8 cellular contexts compared by ENCODE assay signal in the genomic region with DNA sequence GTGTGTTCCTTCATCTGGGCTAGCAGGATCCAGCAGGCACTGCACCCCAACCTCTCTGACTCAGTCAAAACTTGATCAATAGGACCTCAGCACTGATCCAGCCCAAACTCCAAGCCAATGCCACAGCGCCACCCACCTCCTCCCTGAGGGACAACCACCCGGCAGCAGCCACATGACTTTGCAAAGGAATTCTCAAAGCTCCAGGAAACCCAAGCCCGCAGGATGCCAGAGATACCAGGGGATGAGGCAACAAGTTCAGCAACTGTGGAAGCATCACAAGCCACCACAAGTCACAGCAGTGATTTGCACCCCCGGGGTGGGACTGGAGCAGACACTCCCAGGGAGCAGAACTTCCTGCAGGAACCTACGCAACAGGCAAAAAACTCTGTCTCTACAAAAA. TPM values are rescaled to one million over a fixed set of nuclear protein-coding genes. Genes with fewer than 3 reads are reported as not detected.
DNase-seq lines count a peak whose midpoint lies in the region; ATAC-seq and TF ChIP-seq lines count a peak whose summit lies in the region.

No MANE protein-coding gene starts in this region.

- H3K4me3 Mint-ChIP-seq in progenitor cell of endocrine pancreas (ENCODE audit: low read depth): no peak overlapping the region
- no peak overlapping the region for H3K4me3 Mint-ChIP-seq in activated CD4-positive, alpha-beta T cell treated with anti-CD3 and anti-CD28 coated beads for 36 hours

- H3K27ac Mint-ChIP-seq in progenitor cell of endocrine pancreas: no peak overlapping the region
- H3K27ac Mint-ChIP-seq in activated CD4-positive, alpha-beta T cell treated with anti-CD3 and anti-CD28 coated beads for 36 hours: no peak overlapping the region

- CTCF ChIA-PET in activated CD4-positive, alpha-beta T cell treated with anti-CD3 and anti-CD28 coated beads for 36 hours (lab: Charles Lee): interaction anchor here (1.3 kb wide), 1 partner anchor 15 kb away, joined by 6 read pairs; no protein-coding TSS in a partner anchor

- peak; percentile 21 for TF ChIP-seq CTCF in progenitor cell of endocrine pancreas (IDR thresholded peaks at IDR 0.05; ENCODE audit: unreplicated experiment)

- intact Hi-C loops in activated CD4-positive, alpha-beta T cell treated with anti-CD3 and anti-CD28 coated beads for 36 hours (cut with DNase I, micrococcal nuclease): no loop called here

- POLR2A ChIA-PET in activated CD4-positive, alpha-beta T cell treated with anti-CD3 and anti-CD28 coated beads for 36 hours (lab: Charles Lee): interaction anchor here (0.6 kb wide), 1 partner anchor 57 kb away, joined by 4 read pairs; no protein-coding TSS in a partner anchor

- no peaks in the 10 kb centered on the region for H3K9me3 Mint-ChIP-seq in progenitor cell of endocrine pancreas (ENCODE audit: low read depth)
- no peaks in the 10 kb centered on the region for H3K9me3 Mint-ChIP-seq in activated CD4-positive, alpha-beta T cell treated with anti-CD3 and anti-CD28 coated beads for 36 hours (ENCODE audit: low read depth)

- peaks cover 62% of the 10 kb centered on the region for H3K4me1 Mint-ChIP-seq in progenitor cell of endocrine pancreas (ENCODE audit: low read depth)
- peaks cover 81% of the 10 kb centered on the region for H3K4me1 Mint-ChIP-seq in activated CD4-positive, alpha-beta T cell treated with anti-CD3 and anti-CD28 coated beads for 36 hours

- ATAC-seq in SK-N-SH treated with all-trans-retinoic acid at 6 μM for 48 hours: peak; percentile 50
- ATAC-seq in activated CD4-positive, alpha-beta T cell treated with anti-CD3 and anti-CD28 coated beads for 36 hours: no peak

- DNase-seq in ELF-1 (ENCODE audit: low read depth, low spot score) (peak; percentile 93), fibroblast of the conjunctiva (ENCODE audit: low read depth) (peak; percentile 30), progenitor cell of endocrine pancreas (ENCODE audit: low spot score, unreplicated experiment) (no peak), midbrain (lab: John Stamatoyannopoulos, UW) (no peak), GM19240 (ENCODE audit: insufficient read length, low spot score) (no peak)
- no peak for DNase-seq in activated naive CD4-positive, alpha-beta T cell (lab: John Stamatoyannopoulos, UW)
- no peak for DNase-seq in activated CD4-positive, alpha-beta T cell treated with anti-CD3 and anti-CD28 coated beads for 36 hours

- no peaks in the 10 kb centered on the region for H3K36me3 Mint-ChIP-seq in progenitor cell of endocrine pancreas (ENCODE audit: insufficient read depth)
- no peaks in the 10 kb centered on the region for H3K36me3 Mint-ChIP-seq in activated CD4-positive, alpha-beta T cell treated with anti-CD3 and anti-CD28 coated beads for 36 hours (ENCODE audit: low read depth)

- H3K27me3 Mint-ChIP-seq in progenitor cell of endocrine pancreas: no peaks in the 10 kb centered on the region
- no peaks in the 10 kb centered on the region for H3K27me3 Mint-ChIP-seq in activated CD4-positive, alpha-beta T cell treated with anti-CD3 and anti-CD28 coated beads for 36 hours

TF ChIP-seq in SK-N-SH treated with all-trans-retinoic acid at 6 μM for 48 hours, 23 proteins besides CTCF, POLR2A, EP300 and RAD21:
- no peak for TF ChIP-seq RARB (CRISPR knock-in tag; IDR thresholded peaks at IDR 0.05)
- TF ChIP-seq, protein P1, sequence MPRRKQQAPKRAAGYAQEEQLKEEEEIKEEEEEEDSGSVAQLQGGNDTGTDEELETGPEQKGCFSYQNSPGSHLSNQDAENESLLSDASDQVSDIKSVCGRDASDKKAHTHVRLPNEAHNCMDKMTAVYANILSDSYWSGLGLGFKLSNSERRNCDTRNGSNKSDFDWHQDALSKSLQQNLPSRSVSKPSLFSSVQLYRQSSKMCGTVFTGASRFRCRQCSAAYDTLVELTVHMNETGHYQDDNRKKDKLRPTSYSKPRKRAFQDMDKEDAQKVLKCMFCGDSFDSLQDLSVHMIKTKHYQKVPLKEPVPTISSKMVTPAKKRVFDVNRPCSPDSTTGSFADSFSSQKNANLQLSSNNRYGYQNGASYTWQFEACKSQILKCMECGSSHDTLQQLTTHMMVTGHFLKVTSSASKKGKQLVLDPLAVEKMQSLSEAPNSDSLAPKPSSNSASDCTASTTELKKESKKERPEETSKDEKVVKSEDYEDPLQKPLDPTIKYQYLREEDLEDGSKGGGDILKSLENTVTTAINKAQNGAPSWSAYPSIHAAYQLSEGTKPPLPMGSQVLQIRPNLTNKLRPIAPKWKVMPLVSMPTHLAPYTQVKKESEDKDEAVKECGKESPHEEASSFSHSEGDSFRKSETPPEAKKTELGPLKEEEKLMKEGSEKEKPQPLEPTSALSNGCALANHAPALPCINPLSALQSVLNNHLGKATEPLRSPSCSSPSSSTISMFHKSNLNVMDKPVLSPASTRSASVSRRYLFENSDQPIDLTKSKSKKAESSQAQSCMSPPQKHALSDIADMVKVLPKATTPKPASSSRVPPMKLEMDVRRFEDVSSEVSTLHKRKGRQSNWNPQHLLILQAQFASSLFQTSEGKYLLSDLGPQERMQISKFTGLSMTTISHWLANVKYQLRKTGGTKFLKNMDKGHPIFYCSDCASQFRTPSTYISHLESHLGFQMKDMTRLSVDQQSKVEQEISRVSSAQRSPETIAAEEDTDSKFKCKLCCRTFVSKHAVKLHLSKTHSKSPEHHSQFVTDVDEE (CRISPR knock-in tag; IDR thresholded peaks at IDR 0.05): no peak
- no peak for TF ChIP-seq ZNF565 (CRISPR knock-in tag; conservative IDR thresholded peaks at IDR 0.05; ENCODE audit: low read depth)
- TF ChIP-seq, protein P2, sequence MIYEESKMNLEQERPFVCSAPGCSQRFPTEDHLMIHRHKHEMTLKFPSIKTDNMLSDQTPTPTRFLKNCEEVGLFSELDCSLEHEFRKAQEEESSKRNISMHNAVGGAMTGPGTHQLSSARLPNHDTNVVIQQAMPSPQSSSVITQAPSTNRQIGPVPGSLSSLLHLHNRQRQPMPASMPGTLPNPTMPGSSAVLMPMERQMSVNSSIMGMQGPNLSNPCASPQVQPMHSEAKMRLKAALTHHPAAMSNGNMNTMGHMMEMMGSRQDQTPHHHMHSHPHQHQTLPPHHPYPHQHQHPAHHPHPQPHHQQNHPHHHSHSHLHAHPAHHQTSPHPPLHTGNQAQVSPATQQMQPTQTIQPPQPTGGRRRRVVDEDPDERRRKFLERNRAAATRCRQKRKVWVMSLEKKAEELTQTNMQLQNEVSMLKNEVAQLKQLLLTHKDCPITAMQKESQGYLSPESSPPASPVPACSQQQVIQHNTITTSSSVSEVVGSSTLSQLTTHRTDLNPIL (CRISPR knock-in tag; IDR thresholded peaks at IDR 0.05; ENCODE audit: low read depth): no peak
- no peak for TF ChIP-seq ZFP30 (CRISPR knock-in tag; IDR thresholded peaks at IDR 0.05)
- no peak for TF ChIP-seq TCF4 (CRISPR knock-in tag; IDR thresholded peaks at IDR 0.05; ENCODE audit: borderline replicate concordance)
- TF ChIP-seq, protein P3, sequence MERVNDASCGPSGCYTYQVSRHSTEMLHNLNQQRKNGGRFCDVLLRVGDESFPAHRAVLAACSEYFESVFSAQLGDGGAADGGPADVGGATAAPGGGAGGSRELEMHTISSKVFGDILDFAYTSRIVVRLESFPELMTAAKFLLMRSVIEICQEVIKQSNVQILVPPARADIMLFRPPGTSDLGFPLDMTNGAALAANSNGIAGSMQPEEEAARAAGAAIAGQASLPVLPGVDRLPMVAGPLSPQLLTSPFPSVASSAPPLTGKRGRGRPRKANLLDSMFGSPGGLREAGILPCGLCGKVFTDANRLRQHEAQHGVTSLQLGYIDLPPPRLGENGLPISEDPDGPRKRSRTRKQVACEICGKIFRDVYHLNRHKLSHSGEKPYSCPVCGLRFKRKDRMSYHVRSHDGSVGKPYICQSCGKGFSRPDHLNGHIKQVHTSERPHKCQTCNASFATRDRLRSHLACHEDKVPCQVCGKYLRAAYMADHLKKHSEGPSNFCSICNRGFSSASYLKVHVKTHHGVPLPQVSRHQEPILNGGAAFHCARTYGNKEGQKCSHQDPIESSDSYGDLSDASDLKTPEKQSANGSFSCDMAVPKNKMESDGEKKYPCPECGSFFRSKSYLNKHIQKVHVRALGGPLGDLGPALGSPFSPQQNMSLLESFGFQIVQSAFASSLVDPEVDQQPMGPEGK (CRISPR knock-in tag; IDR thresholded peaks at IDR 0.05; ENCODE audit: borderline replicate concordance): no peak
- TF ChIP-seq ZFP3 (CRISPR knock-in tag; IDR thresholded peaks at IDR 0.05): no peak
- TF ChIP-seq OSR1 (CRISPR knock-in tag; IDR thresholded peaks at IDR 0.05): no peak
- TF ChIP-seq ZC3H10 (CRISPR knock-in tag; IDR thresholded peaks at IDR 0.05): no peak
- TF ChIP-seq ESRRG (CRISPR knock-in tag; IDR thresholded peaks at IDR 0.05): no peak
- TF ChIP-seq ZNF70 (CRISPR knock-in tag; IDR thresholded peaks at IDR 0.05): no peak
- no peak for TF ChIP-seq CSDC2 (CRISPR knock-in tag; IDR thresholded peaks at IDR 0.05)
- TF ChIP-seq ARNTL (CRISPR knock-in tag; IDR thresholded peaks at IDR 0.05; ENCODE audit: borderline replicate concordance, low read depth): no peak
- no peak for TF ChIP-seq GLIS3 (CRISPR knock-in tag; IDR thresholded peaks at IDR 0.05)
- TF ChIP-seq BACH2 (CRISPR knock-in tag; IDR thresholded peaks at IDR 0.05; ENCODE audit: borderline replicate concordance): no peak
- TF ChIP-seq SNAI2 (CRISPR knock-in tag; IDR thresholded peaks at IDR 0.05): no peak

RNA-seq across cellular contexts. Expression of a gene that starts 37.3 kb away (rescaled TPM):
- 92.6 and 105 TPM in 2 replicates for total RNA-seq in progenitor cell of endocrine pancreas
- total RNA-seq in activated CD4-positive, alpha-beta T cell treated with anti-CD3 and anti-CD28 coated beads for 36 hours: 100 to 1,000 TPM in 1 of 2 experiments, 10 to 100 TPM in 1; 92.8 to 146 TPM

Comparison
In these comparisons a context has a peak if more than half of its experiments do, and no peak if none do; other contexts are left out.
1. DNase-seq: peak in ELF-1 (single experiment) and fibroblast of the conjunctiva (single experiment); none in progenitor cell of endocrine pancreas (single experiment), activated naive CD4-positive, alpha-beta T cell (0 of 4), midbrain (single experiment), GM19240 (single experiment) and activated CD4-positive, alpha-beta T cell treated with anti-CD3 and anti-CD28 coated beads for 36 hours (single experiment).